In the genomic region with DNA sequence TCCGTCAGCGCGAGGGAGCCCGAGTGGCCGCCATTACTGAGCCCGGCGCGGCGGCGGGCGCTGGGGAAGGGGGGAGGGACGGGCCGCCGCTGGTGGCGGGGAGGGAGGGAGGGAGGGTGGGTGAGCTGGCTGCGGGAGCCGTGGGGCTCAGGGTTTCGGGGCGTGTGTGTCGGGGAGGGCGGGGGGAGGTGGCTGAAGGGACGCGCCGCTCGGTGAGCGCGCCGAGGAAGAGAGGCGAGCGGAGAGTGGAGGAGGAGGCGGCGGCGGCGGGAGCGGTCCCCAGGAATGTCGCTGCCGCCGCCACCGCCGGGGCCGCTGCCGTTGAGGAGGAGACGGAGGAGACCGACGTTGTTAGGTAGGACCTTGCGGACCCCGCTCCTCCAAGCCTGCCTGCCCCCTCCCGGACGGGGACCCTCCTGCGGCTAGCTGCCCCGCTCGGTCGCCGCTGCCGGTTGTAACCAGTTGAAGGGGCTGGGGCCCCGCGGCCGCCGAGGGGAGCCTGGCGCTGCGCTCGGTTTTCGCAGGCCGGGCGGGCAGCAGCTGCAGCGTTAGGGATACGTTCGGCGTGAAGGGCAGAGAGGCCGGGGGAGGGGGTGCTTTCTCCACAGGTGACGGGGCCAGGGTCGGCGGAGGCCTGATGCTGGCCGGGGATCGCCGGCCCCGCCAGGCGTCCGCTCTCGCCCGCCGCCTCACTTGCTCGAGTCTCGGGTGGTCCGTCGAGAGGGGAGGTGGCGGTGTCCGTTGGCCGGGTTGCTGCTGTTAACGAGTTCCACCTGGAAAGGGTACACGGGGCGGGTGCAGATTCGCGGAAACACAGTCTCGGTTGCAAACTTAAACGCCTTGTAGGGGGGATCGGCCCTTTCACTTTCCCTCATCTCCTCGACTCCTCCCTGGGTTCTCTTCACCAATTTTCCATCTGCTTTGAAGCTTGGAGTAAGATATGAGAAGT, we compare ENCODE assay signal across 1 cellular context.
TF ChIP-seq lines count a peak whose summit lies in the region.

A gene with protein sequence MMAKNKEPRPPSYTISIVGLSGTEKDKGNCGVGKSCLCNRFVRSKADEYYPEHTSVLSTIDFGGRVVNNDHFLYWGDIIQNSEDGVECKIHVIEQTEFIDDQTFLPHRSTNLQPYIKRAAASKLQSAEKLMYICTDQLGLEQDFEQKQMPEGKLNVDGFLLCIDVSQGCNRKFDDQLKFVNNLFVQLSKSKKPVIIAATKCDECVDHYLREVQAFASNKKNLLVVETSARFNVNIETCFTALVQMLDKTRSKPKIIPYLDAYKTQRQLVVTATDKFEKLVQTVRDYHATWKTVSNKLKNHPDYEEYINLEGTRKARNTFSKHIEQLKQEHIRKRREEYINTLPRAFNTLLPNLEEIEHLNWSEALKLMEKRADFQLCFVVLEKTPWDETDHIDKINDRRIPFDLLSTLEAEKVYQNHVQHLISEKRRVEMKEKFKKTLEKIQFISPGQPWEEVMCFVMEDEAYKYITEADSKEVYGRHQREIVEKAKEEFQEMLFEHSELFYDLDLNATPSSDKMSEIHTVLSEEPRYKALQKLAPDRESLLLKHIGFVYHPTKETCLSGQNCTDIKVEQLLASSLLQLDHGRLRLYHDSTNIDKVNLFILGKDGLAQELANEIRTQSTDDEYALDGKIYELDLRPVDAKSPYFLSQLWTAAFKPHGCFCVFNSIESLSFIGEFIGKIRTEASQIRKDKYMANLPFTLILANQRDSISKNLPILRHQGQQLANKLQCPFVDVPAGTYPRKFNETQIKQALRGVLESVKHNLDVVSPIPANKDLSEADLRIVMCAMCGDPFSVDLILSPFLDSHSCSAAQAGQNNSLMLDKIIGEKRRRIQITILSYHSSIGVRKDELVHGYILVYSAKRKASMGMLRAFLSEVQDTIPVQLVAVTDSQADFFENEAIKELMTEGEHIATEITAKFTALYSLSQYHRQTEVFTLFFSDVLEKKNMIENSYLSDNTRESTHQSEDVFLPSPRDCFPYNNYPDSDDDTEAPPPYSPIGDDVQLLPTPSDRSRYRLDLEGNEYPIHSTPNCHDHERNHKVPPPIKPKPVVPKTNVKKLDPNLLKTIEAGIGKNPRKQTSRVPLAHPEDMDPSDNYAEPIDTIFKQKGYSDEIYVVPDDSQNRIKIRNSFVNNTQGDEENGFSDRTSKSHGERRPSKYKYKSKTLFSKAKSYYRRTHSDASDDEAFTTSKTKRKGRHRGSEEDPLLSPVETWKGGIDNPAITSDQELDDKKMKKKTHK (N-terminal part only) (plus strand): TSS at position 224 of the 949 bp plus-strand sequence. CDS start 13,366 bp downstream, outside the sequence.

TF ChIP-seq in HepG2, 621 proteins besides CTCF, POLR2A, EP300 and RAD21 (continued from another document and continues in another):
- TF ChIP-seq FOXC1 (CRISPR knock-in tag; IDR thresholded peaks at IDR 0.05; ENCODE audit: borderline replicate concordance) (peak; percentile 84), ZBTB3 (CRISPR knock-in tag; IDR thresholded peaks at IDR 0.05; ENCODE audit: borderline replicate concordance, low read depth) (no peak), SMC3 (IDR thresholded peaks at IDR 0.05; ENCODE audit: low read length) (no peak), CBX5 (CRISPR knock-in tag; IDR thresholded peaks at IDR 0.05; ENCODE audit: borderline replicate concordance) (peak; percentile 28; the same call in 1 of the 2 replicates), BRF2 (CRISPR knock-in tag; IDR thresholded peaks at IDR 0.05) (0 out of 2 replicates have a peak, but pooled peaks have one; percentile 81), ZNF12 (CRISPR knock-in tag; IDR thresholded peaks at IDR 0.05) (peak; percentile 64; the same call in 1 of the 2 replicates), BRCA1 (CRISPR knock-in tag; IDR thresholded peaks at IDR 0.05) (0 out of 2 replicates have a peak, but pooled peaks have one; percentile 59), YY1 (IDR thresholded peaks at IDR 0.05; ENCODE audit: insufficient read depth, insufficient replicate concordance, low read depth, low read length) (peak; percentile 94), ELK4 (CRISPR knock-in tag; IDR thresholded peaks at IDR 0.05; ENCODE audit: borderline replicate concordance) (no peak), PTBP1 (IDR thresholded peaks at IDR 0.05; ENCODE audit: low read depth, low read length, poor library complexity, severe bottlenecking) (peak; percentile 92), ZFYVE20 (CRISPR knock-in tag; IDR thresholded peaks at IDR 0.05; ENCODE audit: borderline replicate concordance, low read depth) (peak; percentile 27; the same call in 1 of the 2 replicates), TFDP2 (CRISPR knock-in tag; IDR thresholded peaks at IDR 0.05) (peak; percentile 28; the same call in 1 of the 2 replicates), HIC2 (CRISPR knock-in tag; IDR thresholded peaks at IDR 0.05; ENCODE audit: low read depth) (no peak), DNMT3B (CRISPR knock-in tag; conservative IDR thresholded peaks at IDR 0.05) (peak; percentile 20; the same call in 1 of the 2 replicates), ZNF678 (CRISPR knock-in tag; IDR thresholded peaks at IDR 0.05) (peak; percentile 91), FOSL2 (CRISPR knock-in tag; IDR thresholded peaks at IDR 0.05) (0 out of 2 replicates have a peak, but pooled peaks have one; percentile 30), ZNF550 (CRISPR knock-in tag; IDR thresholded peaks at IDR 0.05; ENCODE audit: borderline replicate concordance) (no peak), TBL1XR1 (IDR thresholded peaks at IDR 0.05; ENCODE audit: borderline replicate concordance, low read length, partially characterized antibody) (no peak), ZNF558 (CRISPR knock-in tag; IDR thresholded peaks at IDR 0.05; ENCODE audit: borderline replicate concordance) (no peak; the same call in 1 of the 2 replicates), HDAC2 (CRISPR knock-in tag; IDR thresholded peaks at IDR 0.05) (no peak; the same call in 1 of the 2 replicates), ZNF547 (CRISPR knock-in tag; IDR thresholded peaks at IDR 0.05) (peak; percentile 71), ZNF446 (CRISPR knock-in tag; IDR thresholded peaks at IDR 0.05) (peak; percentile 93), FOXK2 (IDR thresholded peaks at IDR 0.05) (no peak), ATF1 (CRISPR knock-in tag; IDR thresholded peaks at IDR 0.05) (no peak), NCOA5 (CRISPR knock-in tag; IDR thresholded peaks at IDR 0.05) (no peak), KMT2B (CRISPR knock-in tag; IDR thresholded peaks at IDR 0.05) (peak; percentile 88), ZNF567 (CRISPR knock-in tag; IDR thresholded peaks at IDR 0.05; ENCODE audit: borderline replicate concordance) (peak; percentile 57; the same call in 1 of the 2 replicates), ETV5 (CRISPR knock-in tag; IDR thresholded peaks at IDR 0.05; ENCODE audit: borderline replicate concordance) (peak; percentile 25), ZNF850 (CRISPR knock-in tag; conservative IDR thresholded peaks at IDR 0.05) (no peak; the same call in 1 of the 2 replicates), ZNF460 (CRISPR knock-in tag; IDR thresholded peaks at IDR 0.05; ENCODE audit: borderline replicate concordance) (peak; percentile 39; the same call in 1 of the 2 replicates), TMF1 (CRISPR knock-in tag; IDR thresholded peaks at IDR 0.05; ENCODE audit: low read depth) (peak; percentile 68; the same call in 1 of the 2 replicates), SRY (CRISPR knock-in tag; IDR thresholded peaks at IDR 0.05) (0 out of 2 replicates have a peak, but pooled peaks have one; percentile 94), ZNF260 (CRISPR knock-in tag; IDR thresholded peaks at IDR 0.05; ENCODE audit: borderline replicate concordance, low read depth) (0 out of 2 replicates have a peak, but pooled peaks have one; percentile 25), HMGA1 (CRISPR knock-in tag; conservative IDR thresholded peaks at IDR 0.05) (no peak), NR2F2 (IDR thresholded peaks at IDR 0.05; ENCODE audit: borderline replicate concordance, low read depth) (no peak), ZNF629 (CRISPR knock-in tag; conservative IDR thresholded peaks at IDR 0.05) (no peak), FOXJ3 (CRISPR knock-in tag; IDR thresholded peaks at IDR 0.05; ENCODE audit: borderline replicate concordance) (no peak), ZEB1 (IDR thresholded peaks at IDR 0.05; ENCODE audit: insufficient replicate concordance, low read depth) (no peak), MAFF (IDR thresholded peaks at IDR 0.05; ENCODE audit: low read depth, low read length) (no peak), ZFP1 (CRISPR knock-in tag; IDR thresholded peaks at IDR 0.05) (no peak), ZNF652 (CRISPR knock-in tag; IDR thresholded peaks at IDR 0.05; ENCODE audit: borderline replicate concordance, low read depth) (no peak), NFYC (CRISPR knock-in tag; IDR thresholded peaks at IDR 0.05) (no peak), STAG1 (CRISPR knock-in tag; IDR thresholded peaks at IDR 0.05) (0 out of 2 replicates have a peak, but pooled peaks have one; percentile 17), ZNF746 (CRISPR knock-in tag; IDR thresholded peaks at IDR 0.05) (peak; percentile 86), KLF9 (CRISPR knock-in tag; IDR thresholded peaks at IDR 0.05; ENCODE audit: low read depth) (no peak), ZNF780A (CRISPR knock-in tag; IDR thresholded peaks at IDR 0.05) (no peak)
- TF ChIP-seq, protein P1, sequence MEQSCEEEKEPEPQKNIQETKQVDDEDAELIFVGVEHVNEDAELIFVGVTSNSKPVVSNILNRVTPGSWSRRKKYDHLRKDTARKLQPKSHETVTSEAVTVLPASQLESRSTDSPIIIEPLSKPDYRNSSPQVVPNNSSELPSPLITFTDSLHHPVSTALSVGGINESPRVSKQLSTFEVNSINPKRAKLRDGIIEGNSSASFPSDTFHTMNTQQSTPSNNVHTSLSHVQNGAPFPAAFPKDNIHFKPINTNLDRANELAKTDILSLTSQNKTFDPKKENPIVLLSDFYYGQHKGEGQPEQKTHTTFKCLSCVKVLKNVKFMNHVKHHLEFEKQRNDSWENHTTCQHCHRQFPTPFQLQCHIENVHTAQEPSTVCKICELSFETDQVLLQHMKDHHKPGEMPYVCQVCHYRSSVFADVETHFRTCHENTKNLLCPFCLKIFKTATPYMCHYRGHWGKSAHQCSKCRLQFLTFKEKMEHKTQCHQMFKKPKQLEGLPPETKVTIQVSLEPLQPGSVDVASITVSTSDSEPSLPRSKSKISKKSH (CRISPR knock-in tag; IDR thresholded peaks at IDR 0.05; ENCODE audit: borderline replicate concordance): no peak
- TF ChIP-seq, protein P2, sequence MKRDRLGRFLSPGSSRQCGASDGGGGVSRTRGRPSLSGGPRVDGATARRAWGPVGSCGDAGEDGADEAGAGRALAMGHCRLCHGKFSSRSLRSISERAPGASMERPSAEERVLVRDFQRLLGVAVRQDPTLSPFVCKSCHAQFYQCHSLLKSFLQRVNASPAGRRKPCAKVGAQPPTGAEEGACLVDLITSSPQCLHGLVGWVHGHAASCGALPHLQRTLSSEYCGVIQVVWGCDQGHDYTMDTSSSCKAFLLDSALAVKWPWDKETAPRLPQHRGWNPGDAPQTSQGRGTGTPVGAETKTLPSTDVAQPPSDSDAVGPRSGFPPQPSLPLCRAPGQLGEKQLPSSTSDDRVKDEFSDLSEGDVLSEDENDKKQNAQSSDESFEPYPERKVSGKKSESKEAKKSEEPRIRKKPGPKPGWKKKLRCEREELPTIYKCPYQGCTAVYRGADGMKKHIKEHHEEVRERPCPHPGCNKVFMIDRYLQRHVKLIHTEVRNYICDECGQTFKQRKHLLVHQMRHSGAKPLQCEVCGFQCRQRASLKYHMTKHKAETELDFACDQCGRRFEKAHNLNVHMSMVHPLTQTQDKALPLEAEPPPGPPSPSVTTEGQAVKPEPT (CRISPR knock-in tag; IDR thresholded peaks at IDR 0.05; ENCODE audit: low read depth): 0 out of 2 replicates have a peak, but pooled peaks have one; percentile 67
